1 cellular context compared by ENCODE assay signal in the genomic region with DNA sequence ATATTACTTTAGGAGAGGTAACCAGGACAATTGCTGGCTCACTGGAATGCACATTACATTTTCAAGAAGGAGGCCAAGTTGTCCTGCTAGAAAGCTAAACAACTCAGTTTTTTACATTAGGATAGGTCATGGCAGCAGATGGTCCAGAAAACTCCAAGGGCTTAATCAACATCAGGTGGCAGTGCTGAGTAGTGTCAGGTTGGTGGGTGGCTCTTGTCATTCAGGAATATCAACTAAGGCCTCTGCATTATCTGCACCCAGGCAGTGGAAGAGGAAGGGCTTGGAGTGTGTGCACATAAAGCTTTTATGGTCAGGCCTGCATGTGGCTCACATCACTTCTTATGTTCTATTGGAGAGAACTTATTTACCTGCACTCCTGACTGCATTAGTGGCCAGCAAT.
TF ChIP-seq lines count a peak whose summit lies in the region.

No MANE protein-coding gene starts in this region.

TF ChIP-seq in K562, 482 proteins besides CTCF, POLR2A, EP300 and RAD21 (continued from another document):
- TF ChIP-seq, protein P1, sequence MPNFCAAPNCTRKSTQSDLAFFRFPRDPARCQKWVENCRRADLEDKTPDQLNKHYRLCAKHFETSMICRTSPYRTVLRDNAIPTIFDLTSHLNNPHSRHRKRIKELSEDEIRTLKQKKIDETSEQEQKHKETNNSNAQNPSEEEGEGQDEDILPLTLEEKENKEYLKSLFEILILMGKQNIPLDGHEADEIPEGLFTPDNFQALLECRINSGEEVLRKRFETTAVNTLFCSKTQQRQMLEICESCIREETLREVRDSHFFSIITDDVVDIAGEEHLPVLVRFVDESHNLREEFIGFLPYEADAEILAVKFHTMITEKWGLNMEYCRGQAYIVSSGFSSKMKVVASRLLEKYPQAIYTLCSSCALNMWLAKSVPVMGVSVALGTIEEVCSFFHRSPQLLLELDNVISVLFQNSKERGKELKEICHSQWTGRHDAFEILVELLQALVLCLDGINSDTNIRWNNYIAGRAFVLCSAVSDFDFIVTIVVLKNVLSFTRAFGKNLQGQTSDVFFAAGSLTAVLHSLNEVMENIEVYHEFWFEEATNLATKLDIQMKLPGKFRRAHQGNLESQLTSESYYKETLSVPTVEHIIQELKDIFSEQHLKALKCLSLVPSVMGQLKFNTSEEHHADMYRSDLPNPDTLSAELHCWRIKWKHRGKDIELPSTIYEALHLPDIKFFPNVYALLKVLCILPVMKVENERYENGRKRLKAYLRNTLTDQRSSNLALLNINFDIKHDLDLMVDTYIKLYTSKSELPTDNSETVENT (CRISPR knock-in tag; IDR thresholded peaks at IDR 0.05), result no peak
- TF ChIP-seq, protein P2, sequence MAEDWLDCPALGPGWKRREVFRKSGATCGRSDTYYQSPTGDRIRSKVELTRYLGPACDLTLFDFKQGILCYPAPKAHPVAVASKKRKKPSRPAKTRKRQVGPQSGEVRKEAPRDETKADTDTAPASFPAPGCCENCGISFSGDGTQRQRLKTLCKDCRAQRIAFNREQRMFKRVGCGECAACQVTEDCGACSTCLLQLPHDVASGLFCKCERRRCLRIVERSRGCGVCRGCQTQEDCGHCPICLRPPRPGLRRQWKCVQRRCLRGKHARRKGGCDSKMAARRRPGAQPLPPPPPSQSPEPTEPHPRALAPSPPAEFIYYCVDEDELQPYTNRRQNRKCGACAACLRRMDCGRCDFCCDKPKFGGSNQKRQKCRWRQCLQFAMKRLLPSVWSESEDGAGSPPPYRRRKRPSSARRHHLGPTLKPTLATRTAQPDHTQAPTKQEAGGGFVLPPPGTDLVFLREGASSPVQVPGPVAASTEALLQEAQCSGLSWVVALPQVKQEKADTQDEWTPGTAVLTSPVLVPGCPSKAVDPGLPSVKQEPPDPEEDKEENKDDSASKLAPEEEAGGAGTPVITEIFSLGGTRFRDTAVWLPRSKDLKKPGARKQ (CRISPR knock-in tag; IDR thresholded peaks at IDR 0.05), result no peak
- TF ChIP-seq, protein P3, sequence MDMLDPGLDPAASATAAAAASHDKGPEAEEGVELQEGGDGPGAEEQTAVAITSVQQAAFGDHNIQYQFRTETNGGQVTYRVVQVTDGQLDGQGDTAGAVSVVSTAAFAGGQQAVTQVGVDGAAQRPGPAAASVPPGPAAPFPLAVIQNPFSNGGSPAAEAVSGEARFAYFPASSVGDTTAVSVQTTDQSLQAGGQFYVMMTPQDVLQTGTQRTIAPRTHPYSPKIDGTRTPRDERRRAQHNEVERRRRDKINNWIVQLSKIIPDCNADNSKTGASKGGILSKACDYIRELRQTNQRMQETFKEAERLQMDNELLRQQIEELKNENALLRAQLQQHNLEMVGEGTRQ (CRISPR knock-in tag; IDR thresholded peaks at IDR 0.05), result no peak
- TF ChIP-seq ZNF79 (CRISPR knock-in tag; IDR thresholded peaks at IDR 0.05; ENCODE audit: low read depth) (no peak), CHCHD3 (CRISPR knock-in tag; IDR thresholded peaks at IDR 0.05) (no peak), ZNF75A (CRISPR knock-in tag; IDR thresholded peaks at IDR 0.05) (no peak), ZNF143 (CRISPR knock-in tag; IDR thresholded peaks at IDR 0.05) (no peak), TAL1 (IDR thresholded peaks at IDR 0.05) (no peak), ZNF23 (CRISPR knock-in tag; IDR thresholded peaks at IDR 0.05) (no peak), SP2 (IDR thresholded peaks at IDR 0.05; ENCODE audit: extremely low read depth, low read depth, low read length, poor library complexity, severe bottlenecking) (no peak), ZNF780A (CRISPR knock-in tag; IDR thresholded peaks at IDR 0.05) (no peak), NRF1 (conservative IDR thresholded peaks at IDR 0.05 in 1 of 2, IDR thresholded peaks at IDR 0.05 in 1 of 2) (no peak), ZNF224 (CRISPR knock-in tag; IDR thresholded peaks at IDR 0.05) (no peak), DIDO1 (tag; IDR thresholded peaks at IDR 0.05; ENCODE audit: low read depth) (no peak)
- TF ChIP-seq, protein P4, sequence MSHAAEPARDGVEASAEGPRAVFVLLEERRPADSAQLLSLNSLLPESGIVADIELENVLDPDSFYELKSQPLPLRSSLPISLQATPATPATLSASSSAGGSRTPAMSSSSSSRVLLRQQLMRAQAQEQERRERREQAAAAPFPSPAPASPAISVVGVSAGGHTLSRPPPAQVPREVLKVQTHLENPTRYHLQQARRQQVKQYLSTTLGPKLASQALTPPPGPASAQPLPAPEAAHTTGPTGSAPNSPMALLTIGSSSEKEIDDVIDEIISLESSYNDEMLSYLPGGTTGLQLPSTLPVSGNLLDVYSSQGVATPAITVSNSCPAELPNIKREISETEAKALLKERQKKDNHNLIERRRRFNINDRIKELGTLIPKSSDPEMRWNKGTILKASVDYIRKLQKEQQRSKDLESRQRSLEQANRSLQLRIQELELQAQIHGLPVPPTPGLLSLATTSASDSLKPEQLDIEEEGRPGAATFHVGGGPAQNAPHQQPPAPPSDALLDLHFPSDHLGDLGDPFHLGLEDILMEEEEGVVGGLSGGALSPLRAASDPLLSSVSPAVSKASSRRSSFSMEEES (CRISPR knock-in tag; IDR thresholded peaks at IDR 0.05), result no peak
- TF ChIP-seq, protein P5, sequence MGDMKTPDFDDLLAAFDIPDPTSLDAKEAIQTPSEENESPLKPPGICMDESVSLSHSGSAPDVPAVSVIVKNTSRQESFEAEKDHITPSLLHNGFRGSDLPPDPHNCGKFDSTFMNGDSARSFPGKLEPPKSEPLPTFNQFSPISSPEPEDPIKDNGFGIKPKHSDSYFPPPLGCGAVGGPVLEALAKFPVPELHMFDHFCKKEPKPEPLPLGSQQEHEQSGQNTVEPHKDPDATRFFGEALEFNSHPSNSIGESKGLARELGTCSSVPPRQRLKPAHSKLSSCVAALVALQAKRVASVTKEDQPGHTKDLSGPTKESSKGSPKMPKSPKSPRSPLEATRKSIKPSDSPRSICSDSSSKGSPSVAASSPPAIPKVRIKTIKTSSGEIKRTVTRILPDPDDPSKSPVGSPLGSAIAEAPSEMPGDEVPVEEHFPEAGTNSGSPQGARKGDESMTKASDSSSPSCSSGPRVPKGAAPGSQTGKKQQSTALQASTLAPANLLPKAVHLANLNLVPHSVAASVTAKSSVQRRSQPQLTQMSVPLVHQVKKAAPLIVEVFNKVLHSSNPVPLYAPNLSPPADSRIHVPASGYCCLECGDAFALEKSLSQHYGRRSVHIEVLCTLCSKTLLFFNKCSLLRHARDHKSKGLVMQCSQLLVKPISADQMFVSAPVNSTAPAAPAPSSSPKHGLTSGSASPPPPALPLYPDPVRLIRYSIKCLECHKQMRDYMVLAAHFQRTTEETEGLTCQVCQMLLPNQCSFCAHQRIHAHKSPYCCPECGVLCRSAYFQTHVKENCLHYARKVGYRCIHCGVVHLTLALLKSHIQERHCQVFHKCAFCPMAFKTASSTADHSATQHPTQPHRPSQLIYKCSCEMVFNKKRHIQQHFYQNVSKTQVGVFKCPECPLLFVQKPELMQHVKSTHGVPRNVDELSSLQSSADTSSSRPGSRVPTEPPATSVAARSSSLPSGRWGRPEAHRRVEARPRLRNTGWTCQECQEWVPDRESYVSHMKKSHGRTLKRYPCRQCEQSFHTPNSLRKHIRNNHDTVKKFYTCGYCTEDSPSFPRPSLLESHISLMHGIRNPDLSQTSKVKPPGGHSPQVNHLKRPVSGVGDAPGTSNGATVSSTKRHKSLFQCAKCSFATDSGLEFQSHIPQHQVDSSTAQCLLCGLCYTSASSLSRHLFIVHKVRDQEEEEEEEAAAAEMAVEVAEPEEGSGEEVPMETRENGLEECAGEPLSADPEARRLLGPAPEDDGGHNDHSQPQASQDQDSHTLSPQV (IDR thresholded peaks at IDR 0.05), result no peak
- TF ChIP-seq, protein P6, sequence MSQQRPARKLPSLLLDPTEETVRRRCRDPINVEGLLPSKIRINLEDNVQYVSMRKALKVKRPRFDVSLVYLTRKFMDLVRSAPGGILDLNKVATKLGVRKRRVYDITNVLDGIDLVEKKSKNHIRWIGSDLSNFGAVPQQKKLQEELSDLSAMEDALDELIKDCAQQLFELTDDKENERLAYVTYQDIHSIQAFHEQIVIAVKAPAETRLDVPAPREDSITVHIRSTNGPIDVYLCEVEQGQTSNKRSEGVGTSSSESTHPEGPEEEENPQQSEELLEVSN (IDR thresholded peaks at IDR 0.05; ENCODE audit: borderline replicate concordance in 1 of 2, extremely low read depth in 1 of 2, insufficient read depth in 1 of 2, insufficient read length in 1 of 2, low read depth in 1 of 2, low read length in 1 of 2, poor library complexity in 1 of 2, severe bottlenecking in 1 of 2), result no peak
- TF ChIP-seq, protein P7, sequence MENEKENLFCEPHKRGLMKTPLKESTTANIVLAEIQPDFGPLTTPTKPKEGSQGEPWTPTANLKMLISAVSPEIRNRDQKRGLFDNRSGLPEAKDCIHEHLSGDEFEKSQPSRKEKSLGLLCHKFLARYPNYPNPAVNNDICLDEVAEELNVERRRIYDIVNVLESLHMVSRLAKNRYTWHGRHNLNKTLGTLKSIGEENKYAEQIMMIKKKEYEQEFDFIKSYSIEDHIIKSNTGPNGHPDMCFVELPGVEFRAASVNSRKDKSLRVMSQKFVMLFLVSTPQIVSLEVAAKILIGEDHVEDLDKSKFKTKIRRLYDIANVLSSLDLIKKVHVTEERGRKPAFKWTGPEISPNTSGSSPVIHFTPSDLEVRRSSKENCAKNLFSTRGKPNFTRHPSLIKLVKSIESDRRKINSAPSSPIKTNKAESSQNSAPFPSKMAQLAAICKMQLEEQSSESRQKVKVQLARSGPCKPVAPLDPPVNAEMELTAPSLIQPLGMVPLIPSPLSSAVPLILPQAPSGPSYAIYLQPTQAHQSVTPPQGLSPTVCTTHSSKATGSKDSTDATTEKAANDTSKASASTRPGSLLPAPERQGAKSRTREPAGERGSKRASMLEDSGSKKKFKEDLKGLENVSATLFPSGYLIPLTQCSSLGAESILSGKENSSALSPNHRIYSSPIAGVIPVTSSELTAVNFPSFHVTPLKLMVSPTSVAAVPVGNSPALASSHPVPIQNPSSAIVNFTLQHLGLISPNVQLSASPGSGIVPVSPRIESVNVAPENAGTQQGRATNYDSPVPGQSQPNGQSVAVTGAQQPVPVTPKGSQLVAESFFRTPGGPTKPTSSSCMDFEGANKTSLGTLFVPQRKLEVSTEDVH (IDR thresholded peaks at IDR 0.05; ENCODE audit: low read depth, partially characterized antibody), result no peak
